In the genomic region with DNA sequence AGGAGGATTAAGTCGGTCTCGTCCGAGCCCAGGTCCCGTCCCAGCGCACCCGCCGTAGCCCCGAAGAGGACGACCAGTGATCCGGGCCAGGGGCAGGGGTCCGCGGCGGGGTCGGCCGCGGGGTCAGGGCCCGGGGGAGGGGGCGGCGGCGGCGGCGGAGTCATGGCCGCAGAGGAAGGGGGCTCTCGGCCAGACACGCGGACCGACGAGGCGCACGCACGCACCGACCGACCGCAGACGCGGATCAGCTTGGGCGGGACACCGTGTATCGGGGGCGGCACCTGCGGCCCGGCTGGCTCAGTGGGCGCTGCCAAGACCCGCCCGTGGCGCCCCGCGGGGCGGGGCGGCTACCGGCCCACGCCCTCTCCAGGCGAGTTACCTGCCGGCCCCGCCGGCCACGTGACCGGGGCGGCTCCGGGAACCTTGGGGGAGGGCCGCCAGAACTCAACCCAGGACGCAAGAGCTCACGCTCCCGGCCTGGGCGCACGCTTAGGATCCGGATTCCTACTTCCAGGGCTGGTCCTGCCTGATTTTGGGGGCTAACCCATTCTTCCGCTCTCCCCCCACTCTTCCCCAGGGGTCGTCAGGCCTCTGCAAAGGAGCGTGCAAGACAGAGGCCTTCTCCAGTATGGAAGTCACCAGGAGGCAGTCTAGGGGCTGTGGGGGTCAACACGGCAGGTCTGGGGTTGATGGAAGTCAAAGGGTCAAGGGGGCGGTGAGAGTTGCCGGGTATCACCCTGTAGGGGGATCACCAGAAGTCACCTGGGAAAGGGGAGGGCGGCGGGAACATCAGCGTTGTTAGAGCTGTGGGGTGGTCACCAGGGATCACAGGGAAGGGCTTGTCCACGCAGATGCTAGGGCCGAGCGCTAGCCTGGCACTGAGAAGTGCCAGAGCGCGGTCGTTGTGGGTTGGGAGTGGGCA, we compare ENCODE assay signal across 8 cellular contexts. TPM values are rescaled to one million over a fixed set of nuclear protein-coding genes. Genes with fewer than 3 reads are reported as not detected.
DNase-seq lines count a peak whose midpoint lies in the region; ATAC-seq and TF ChIP-seq lines count a peak whose summit lies in the region.

A gene (minus strand): TSS at position 246 of the 922 bp plus-strand sequence. CDS start 82 bp downstream, at position 164.

- TF ChIP-seq CTCF in A673 (conservative IDR thresholded peaks at IDR 0.05; ENCODE audit: low read depth, low read length) (no peak), dorsolateral prefrontal cortex (IDR thresholded peaks at IDR 0.05 in 54 of 56, conservative IDR thresholded peaks at IDR 0.05 in 2 of 56; ENCODE audit: low read depth in 1 of 56, partially characterized antibody in 56 of 56) (no peak), thyroid gland (IDR thresholded peaks at IDR 0.05) (no peak)

- H3K4me3 ChIP-seq in A673 (ENCODE audit: low read depth, low read length, poor library complexity, severe bottlenecking) (peak within 1 kb of the TSS; percentile 50), H7 (ENCODE audit: insufficient read depth, low read depth, low read length) (peak within 1 kb of the TSS; percentile 78), dorsolateral prefrontal cortex (peak within 1 kb of the TSS; percentile 51 to 93 (median 75)), mesendoderm (ENCODE audit: low read length) (peak within 1 kb of the TSS; percentile 59), thyroid gland (replicated peaks in 1 of 3) (peak within 1 kb of the TSS; percentile 30 to 68 (median 50))

- H3K9me3 ChIP-seq in A673 (ENCODE audit: low read depth, low read length, poor library complexity, severe bottlenecking) (no peaks in the 10 kb centered on the region), thyroid gland (no peaks in the 10 kb centered on the region)

- CTCF ChIA-PET in A673 (lab: Charles Lee) = interaction anchor here (1.3 kb wide), 1 partner anchor 28 kb away, joined by 6 read pairs; a partner anchor contains a TSS

- H3K27me3 ChIP-seq in A673 (replicated peaks; ENCODE audit: insufficient read depth, low read depth, low read length, poor library complexity) = no peaks in the 10 kb centered on the region
- H3K27me3 ChIP-seq in H7 (ENCODE audit: control insufficient read depth, insufficient read depth, low read length) = peaks cover 4% of the 10 kb centered on the region; the same call in 1 of the 2 replicates
- no peaks in the 10 kb centered on the region for H3K27me3 ChIP-seq in dorsolateral prefrontal cortex
- no peaks in the 10 kb centered on the region for H3K27me3 ChIP-seq in mesendoderm (ENCODE audit: insufficient read depth, low read length, poor library complexity)
- no peaks in the 10 kb centered on the region for H3K27me3 ChIP-seq in thyroid gland

- no peak within 1 kb of the TSS for H4K8ac ChIP-seq in mesendoderm (ENCODE audit: low read depth, low read length)

- H3K4me1 ChIP-seq in A673 (ENCODE audit: insufficient read depth, low read length, poor library complexity, severe bottlenecking) (peaks cover 9% of the 10 kb centered on the region), mesendoderm (ENCODE audit: control insufficient read depth, low read depth, low read length) (peaks cover 4% of the 10 kb centered on the region), thyroid gland (peaks cover 31 to 40% of the 10 kb centered on the region in 2 donors)

- H3K23ac ChIP-seq in mesendoderm (ENCODE audit: low read length) = peak within 1 kb of the TSS; percentile 57

- peak within 1 kb of the TSS; percentile 46 for H3K4ac ChIP-seq in mesendoderm (ENCODE audit: low read depth, low read length)

- BruUV-seq in A673 (replicated peaks; lab: Mats Ljungman, UMichigan) = no TSS peak

- no peak for ATAC-seq in HG03520 (IDR thresholded peaks at IDR 0.05; ENCODE audit: unreplicated experiment)

- H4K5ac ChIP-seq in mesendoderm (ENCODE audit: low read length) = no peak within 1 kb of the TSS

- POLR2A ChIA-PET in A673 (lab: Charles Lee; ENCODE audit: low non-redundant PET) = no interaction called here

- peak within 1 kb of the TSS; percentile 91 for H3K9ac ChIP-seq in mesendoderm (ENCODE audit: low read length)

- intact Hi-C loops in A673 (cut with micrococcal nuclease; ENCODE audit: unreplicated experiment) = no loop called here
- intact Hi-C loops in dorsolateral prefrontal cortex (cut with DNase I) = loop anchor here (2.0 to 5.0 kb wide), 3 partner anchors 149 to 429 kb away; a partner anchor contains a TSS
- intact Hi-C loops in thyroid gland (cut with DNase I) = loop anchor here (10.0 kb wide), 1 partner anchor 241 kb away; a partner anchor contains a TSS

- DNase-seq in A673 (ENCODE audit: low spot score) (no peak), H7 (peak; percentile 95), T follicular helper cell (ENCODE audit: low read depth) (peak; percentile 33), dorsolateral prefrontal cortex (peak in 3 of 10 donors; percentile 26 to 41 (median 31)), mesendoderm (peak; percentile 80), thyroid gland (peak; percentile 94 to 95), dermis blood vessel endothelial cell (no peak)

- H2BK5ac ChIP-seq in mesendoderm (ENCODE audit: low read length) = peak within 1 kb of the TSS; percentile 53

- peak within 1 kb of the TSS; percentile 97 for H3K56ac ChIP-seq in mesendoderm (ENCODE audit: low read length)

- H3K36me3 ChIP-seq in A673 (ENCODE audit: insufficient read depth, low read length, poor library complexity, severe bottlenecking) (no peaks in the 10 kb centered on the region), H7 (replicated peaks; ENCODE audit: control insufficient read depth, insufficient read depth, low read length) (peaks cover 15% of the 10 kb centered on the region), mesendoderm (ENCODE audit: control insufficient read depth, insufficient read depth, low read length) (no peaks in the 10 kb centered on the region), thyroid gland (peaks cover 13 to 15% of the 10 kb centered on the region in 2 donors)

- H3K27ac ChIP-seq in A673 (ENCODE audit: low read depth, low read length, poor library complexity, severe bottlenecking) (peak within 1 kb of the TSS; percentile 81), dorsolateral prefrontal cortex (peak within 1 kb of the TSS in 55 of 59 donors; percentile 4 to 91 (median 77)), mesendoderm (ENCODE audit: low read depth, low read length) (peak within 1 kb of the TSS; percentile 89), thyroid gland (peak within 1 kb of the TSS; percentile 91 to 96 (median 95))

- no peak within 1 kb of the TSS for H2BK15ac ChIP-seq in mesendoderm (replicated peaks; ENCODE audit: low read depth)

- peaks cover 2% of the 10 kb centered on the region for H3K79me1 ChIP-seq in mesendoderm (ENCODE audit: low read length)

- H3K79me2 ChIP-seq in mesendoderm (ENCODE audit: control insufficient read depth, insufficient read depth, low read length) = peaks cover 4% of the 10 kb centered on the region

- WGBS in mesendoderm (ENCODE audit: extremely low coverage, insufficient coverage, low lambda C conversion rate) = no CpG with 5 or more reads among the region's 82 CpGs
- WGBS in thyroid gland, 2 donors = 11 to 16% methylated on average over 14 to 44 of the region's 82 CpGs

- no peak within 1 kb of the TSS for H2BK120ac ChIP-seq in mesendoderm (ENCODE audit: low read depth, low read length)

- H3K18ac ChIP-seq in mesendoderm (ENCODE audit: low read length) = peak within 1 kb of the TSS; percentile 65

- TF ChIP-seq POLR2A in thyroid gland (IDR thresholded peaks at IDR 0.05) = peak; percentile 96 to 97

- peak within 1 kb of the TSS; percentile 95 for H3K4me2 ChIP-seq in mesendoderm (ENCODE audit: low read length)

- H2AK5ac ChIP-seq in mesendoderm (ENCODE audit: low read length) = no peak within 1 kb of the TSS

RNA-seq across cellular contexts. Expression of the gene that starts here (rescaled TPM):
- total RNA-seq in A673 (2021) = 0.19 and 0.35 TPM in 2 replicates
- 15.5 and 18.0 TPM in 2 replicates for total RNA-seq in H7 (2014; rRNA removed; shearing (Covaris generic))
- 1 to 10 TPM in 7 of 120 experiments, under 1 TPM in 39, not detected in 74; 0.10 to 3.0 (median 0.37) TPM for total RNA-seq in dorsolateral prefrontal cortex
- 26.2 TPM for polyA plus RNA-seq in mesendoderm (2013, experiment 1 of 2)
- 26.6 TPM for polyA plus RNA-seq in mesendoderm (2013, experiment 2 of 2)
- total RNA-seq in thyroid gland = 10 to 100 TPM; 42.9 to 86.9 (median 50.5) TPM
- total RNA-seq in dermis blood vessel endothelial cell = 3.6 and 4.1 TPM in 2 replicates

Comparison
In these comparisons a context has a peak if more than half of its experiments do, and no peak if none do; other contexts are left out.
1. DNase-seq: peak in H7 (single experiment), T follicular helper cell (single experiment), mesendoderm (single experiment) and thyroid gland (2 of 2); none in A673 (single experiment) and dermis blood vessel endothelial cell (single experiment).
2. Peak in every context shown above with its lines, with median percentiles within 50 percentile points of each other: H3K27ac ChIP-seq and H3K4me3 ChIP-seq.